ENCODE assay signal across 1 cellular context in the genomic region with DNA sequence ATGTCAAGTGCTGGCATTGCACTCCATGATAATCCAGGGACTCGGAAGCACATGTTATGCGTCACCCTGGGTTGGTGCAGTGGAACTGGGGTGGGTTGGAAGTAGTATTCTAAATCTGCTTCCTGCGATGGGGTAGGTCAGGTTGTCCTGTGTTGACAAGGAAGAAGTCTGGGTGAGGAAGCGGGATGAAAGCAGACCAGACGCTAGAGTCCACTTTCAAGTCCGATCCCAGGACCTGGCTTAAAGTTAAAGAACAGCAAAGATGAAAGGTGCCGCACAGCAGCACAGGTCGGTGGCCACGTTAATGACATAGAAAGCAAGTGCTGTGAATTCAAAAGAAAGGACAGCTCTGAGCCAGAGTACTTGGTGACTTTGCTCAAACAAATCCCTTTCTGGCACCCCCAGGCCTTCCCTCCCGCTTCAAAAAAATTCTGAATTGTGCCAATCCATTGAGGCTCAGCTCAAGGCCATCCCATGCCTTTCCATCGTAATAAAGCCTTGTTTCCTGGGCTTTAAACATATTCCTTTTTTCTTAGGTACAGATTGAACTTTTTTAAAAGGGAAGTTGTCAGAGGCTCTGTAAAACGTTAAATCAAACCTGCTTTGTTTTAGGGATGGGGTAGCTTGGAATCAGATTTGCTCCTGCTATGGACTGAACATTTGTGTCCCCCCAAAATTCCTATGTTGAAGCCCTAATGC.
A peak's percentile ranks its signal among the peaks of the same experiment; 100 is the strongest.
TF ChIP-seq lines count a peak whose summit lies in the region.

No MANE protein-coding gene starts in this region.

TF ChIP-seq in HepG2, 621 proteins besides CTCF, POLR2A, EP300 and RAD21 (continued from another document):
- TF ChIP-seq, protein P1, sequence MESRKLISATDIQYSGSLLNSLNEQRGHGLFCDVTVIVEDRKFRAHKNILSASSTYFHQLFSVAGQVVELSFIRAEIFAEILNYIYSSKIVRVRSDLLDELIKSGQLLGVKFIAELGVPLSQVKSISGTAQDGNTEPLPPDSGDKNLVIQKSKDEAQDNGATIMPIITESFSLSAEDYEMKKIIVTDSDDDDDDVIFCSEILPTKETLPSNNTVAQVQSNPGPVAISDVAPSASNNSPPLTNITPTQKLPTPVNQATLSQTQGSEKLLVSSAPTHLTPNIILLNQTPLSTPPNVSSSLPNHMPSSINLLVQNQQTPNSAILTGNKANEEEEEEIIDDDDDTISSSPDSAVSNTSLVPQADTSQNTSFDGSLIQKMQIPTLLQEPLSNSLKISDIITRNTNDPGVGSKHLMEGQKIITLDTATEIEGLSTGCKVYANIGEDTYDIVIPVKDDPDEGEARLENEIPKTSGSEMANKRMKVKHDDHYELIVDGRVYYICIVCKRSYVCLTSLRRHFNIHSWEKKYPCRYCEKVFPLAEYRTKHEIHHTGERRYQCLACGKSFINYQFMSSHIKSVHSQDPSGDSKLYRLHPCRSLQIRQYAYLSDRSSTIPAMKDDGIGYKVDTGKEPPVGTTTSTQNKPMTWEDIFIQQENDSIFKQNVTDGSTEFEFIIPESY (CRISPR knock-in tag; IDR thresholded peaks at IDR 0.05) = peak; percentile 53; the same call in 1 of the 2 replicates
- TF ChIP-seq, protein P2, sequence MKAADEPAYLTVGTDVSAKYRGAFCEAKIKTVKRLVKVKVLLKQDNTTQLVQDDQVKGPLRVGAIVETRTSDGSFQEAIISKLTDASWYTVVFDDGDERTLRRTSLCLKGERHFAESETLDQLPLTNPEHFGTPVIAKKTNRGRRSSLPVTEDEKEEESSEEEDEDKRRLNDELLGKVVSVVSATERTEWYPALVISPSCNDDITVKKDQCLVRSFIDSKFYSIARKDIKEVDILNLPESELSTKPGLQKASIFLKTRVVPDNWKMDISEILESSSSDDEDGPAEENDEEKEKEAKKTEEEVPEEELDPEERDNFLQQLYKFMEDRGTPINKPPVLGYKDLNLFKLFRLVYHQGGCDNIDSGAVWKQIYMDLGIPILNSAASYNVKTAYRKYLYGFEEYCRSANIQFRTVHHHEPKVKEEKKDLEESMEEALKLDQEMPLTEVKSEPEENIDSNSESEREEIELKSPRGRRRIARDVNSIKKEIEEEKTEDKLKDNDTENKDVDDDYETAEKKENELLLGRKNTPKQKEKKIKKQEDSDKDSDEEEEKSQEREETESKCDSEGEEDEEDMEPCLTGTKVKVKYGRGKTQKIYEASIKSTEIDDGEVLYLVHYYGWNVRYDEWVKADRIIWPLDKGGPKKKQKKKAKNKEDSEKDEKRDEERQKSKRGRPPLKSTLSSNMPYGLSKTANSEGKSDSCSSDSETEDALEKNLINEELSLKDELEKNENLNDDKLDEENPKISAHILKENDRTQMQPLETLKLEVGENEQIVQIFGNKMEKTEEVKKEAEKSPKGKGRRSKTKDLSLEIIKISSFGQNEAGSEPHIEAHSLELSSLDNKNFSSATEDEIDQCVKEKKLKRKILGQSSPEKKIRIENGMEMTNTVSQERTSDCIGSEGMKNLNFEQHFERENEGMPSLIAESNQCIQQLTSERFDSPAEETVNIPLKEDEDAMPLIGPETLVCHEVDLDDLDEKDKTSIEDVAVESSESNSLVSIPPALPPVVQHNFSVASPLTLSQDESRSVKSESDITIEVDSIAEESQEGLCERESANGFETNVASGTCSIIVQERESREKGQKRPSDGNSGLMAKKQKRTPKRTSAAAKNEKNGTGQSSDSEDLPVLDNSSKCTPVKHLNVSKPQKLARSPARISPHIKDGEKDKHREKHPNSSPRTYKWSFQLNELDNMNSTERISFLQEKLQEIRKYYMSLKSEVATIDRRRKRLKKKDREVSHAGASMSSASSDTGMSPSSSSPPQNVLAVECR (CRISPR knock-in tag; IDR thresholded peaks at IDR 0.05; ENCODE audit: borderline replicate concordance) = peak; percentile 39; the same call in 1 of the 2 replicates
- TF ChIP-seq, protein P3, sequence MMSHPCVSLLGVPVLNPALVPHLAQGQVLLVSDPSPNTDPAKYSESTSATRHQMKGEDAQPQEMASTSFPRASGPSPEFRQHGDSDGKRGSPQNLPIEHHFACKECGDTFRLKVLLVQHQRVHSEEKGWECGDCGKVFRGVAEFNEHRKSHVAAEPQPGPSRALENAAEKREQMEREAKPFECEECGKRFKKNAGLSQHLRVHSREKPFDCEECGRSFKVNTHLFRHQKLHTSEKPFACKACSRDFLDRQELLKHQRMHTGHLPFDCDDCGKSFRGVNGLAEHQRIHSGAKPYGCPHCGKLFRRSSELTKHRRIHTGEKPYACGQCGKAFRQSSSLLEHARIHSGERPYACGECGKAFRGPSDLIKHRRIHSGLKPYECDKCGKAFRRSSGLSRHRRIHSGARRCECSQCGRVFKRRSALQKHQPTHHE (CRISPR knock-in tag; IDR thresholded peaks at IDR 0.05; ENCODE audit: borderline replicate concordance) = no peak
- TF ChIP-seq ZMYM4 (CRISPR knock-in tag; IDR thresholded peaks at IDR 0.05) = peak; percentile 70
- no peak for TF ChIP-seq ZNF20 (CRISPR knock-in tag; IDR thresholded peaks at IDR 0.05)
- no peak for TF ChIP-seq SOX6 (IDR thresholded peaks at IDR 0.05)
- TF ChIP-seq SOX6 (CRISPR knock-in tag; IDR thresholded peaks at IDR 0.05) = peak; percentile 88
- TF ChIP-seq XBP1 (CRISPR knock-in tag; IDR thresholded peaks at IDR 0.05) = no peak
- TF ChIP-seq ISL2 (CRISPR knock-in tag; IDR thresholded peaks at IDR 0.05) = peak; percentile 93
- TF ChIP-seq, protein P4, sequence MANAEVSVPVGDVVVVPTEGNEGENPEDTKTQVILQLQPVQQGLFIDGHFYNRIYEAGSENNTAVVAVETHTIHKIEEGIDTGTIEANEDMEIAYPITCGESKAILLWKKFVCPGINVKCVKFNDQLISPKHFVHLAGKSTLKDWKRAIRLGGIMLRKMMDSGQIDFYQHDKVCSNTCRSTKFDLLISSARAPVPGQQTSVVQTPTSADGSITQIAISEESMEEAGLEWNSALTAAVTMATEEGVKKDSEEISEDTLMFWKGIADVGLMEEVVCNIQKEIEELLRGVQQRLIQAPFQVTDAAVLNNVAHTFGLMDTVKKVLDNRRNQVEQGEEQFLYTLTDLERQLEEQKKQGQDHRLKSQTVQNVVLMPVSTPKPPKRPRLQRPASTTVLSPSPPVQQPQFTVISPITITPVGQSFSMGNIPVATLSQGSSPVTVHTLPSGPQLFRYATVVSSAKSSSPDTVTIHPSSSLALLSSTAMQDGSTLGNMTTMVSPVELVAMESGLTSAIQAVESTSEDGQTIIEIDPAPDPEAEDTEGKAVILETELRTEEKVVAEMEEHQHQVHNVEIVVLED (CRISPR knock-in tag; IDR thresholded peaks at IDR 0.05; ENCODE audit: borderline replicate concordance) = peak; percentile 25; the same call in 1 of the 2 replicates
- no peak for TF ChIP-seq JUNB (CRISPR knock-in tag; IDR thresholded peaks at IDR 0.05; ENCODE audit: borderline replicate concordance)
- peak; percentile 98 for TF ChIP-seq MED1 (CRISPR knock-in tag; IDR thresholded peaks at IDR 0.05)
- TF ChIP-seq ZNF557 (CRISPR knock-in tag; IDR thresholded peaks at IDR 0.05) = no peak; the same call in 1 of the 2 replicates
- TF ChIP-seq KDM2A (CRISPR knock-in tag; IDR thresholded peaks at IDR 0.05; ENCODE audit: borderline replicate concordance, low read depth) = peak; percentile 33; the same call in 1 of the 2 replicates
- TF ChIP-seq TMF1 (CRISPR knock-in tag; IDR thresholded peaks at IDR 0.05; ENCODE audit: low read depth) = 0 out of 2 replicates have a peak, but pooled peaks have one; percentile 15
- TF ChIP-seq HDAC2 (CRISPR knock-in tag; IDR thresholded peaks at IDR 0.05) = peak; percentile 89
- TF ChIP-seq, protein P5, sequence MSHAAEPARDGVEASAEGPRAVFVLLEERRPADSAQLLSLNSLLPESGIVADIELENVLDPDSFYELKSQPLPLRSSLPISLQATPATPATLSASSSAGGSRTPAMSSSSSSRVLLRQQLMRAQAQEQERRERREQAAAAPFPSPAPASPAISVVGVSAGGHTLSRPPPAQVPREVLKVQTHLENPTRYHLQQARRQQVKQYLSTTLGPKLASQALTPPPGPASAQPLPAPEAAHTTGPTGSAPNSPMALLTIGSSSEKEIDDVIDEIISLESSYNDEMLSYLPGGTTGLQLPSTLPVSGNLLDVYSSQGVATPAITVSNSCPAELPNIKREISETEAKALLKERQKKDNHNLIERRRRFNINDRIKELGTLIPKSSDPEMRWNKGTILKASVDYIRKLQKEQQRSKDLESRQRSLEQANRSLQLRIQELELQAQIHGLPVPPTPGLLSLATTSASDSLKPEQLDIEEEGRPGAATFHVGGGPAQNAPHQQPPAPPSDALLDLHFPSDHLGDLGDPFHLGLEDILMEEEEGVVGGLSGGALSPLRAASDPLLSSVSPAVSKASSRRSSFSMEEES (CRISPR knock-in tag; IDR thresholded peaks at IDR 0.05) = peak; percentile 56
- TF ChIP-seq, protein P6, sequence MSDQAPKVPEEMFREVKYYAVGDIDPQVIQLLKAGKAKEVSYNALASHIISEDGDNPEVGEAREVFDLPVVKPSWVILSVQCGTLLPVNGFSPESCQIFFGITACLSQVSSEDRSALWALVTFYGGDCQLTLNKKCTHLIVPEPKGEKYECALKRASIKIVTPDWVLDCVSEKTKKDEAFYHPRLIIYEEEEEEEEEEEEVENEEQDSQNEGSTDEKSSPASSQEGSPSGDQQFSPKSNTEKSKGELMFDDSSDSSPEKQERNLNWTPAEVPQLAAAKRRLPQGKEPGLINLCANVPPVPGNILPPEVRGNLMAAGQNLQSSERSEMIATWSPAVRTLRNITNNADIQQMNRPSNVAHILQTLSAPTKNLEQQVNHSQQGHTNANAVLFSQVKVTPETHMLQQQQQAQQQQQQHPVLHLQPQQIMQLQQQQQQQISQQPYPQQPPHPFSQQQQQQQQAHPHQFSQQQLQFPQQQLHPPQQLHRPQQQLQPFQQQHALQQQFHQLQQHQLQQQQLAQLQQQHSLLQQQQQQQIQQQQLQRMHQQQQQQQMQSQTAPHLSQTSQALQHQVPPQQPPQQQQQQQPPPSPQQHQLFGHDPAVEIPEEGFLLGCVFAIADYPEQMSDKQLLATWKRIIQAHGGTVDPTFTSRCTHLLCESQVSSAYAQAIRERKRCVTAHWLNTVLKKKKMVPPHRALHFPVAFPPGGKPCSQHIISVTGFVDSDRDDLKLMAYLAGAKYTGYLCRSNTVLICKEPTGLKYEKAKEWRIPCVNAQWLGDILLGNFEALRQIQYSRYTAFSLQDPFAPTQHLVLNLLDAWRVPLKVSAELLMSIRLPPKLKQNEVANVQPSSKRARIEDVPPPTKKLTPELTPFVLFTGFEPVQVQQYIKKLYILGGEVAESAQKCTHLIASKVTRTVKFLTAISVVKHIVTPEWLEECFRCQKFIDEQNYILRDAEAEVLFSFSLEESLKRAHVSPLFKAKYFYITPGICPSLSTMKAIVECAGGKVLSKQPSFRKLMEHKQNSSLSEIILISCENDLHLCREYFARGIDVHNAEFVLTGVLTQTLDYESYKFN (CRISPR knock-in tag; conservative IDR thresholded peaks at IDR 0.05) = peak; percentile 89
- TF ChIP-seq ARNTL (CRISPR knock-in tag; IDR thresholded peaks at IDR 0.05) = peak; percentile 69; the same call in 1 of the 2 replicates
